9 cellular contexts compared by ENCODE assay signal in the genomic region with DNA sequence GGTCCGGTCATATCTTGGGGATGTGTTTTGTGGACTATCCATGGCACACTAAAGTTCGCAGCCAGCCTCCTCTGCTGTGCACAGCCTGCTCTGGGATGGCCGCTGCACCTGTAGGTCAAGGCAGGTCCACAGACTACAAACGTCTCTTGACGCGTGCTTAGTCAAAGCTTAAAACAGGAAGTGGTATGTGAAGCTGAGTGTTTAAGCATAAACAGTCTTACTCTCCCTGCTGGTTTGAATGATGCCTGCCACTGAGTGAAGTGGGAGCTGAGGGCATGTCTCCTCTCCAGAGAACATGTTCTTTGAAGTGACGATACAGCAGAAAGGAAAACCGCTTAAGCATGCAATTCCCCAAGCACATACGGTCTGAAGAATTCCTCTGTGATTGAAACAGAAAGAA.
A peak's percentile ranks its signal among the peaks of the same experiment; 100 is the strongest.
DNase-seq lines count a peak whose midpoint lies in the region; ATAC-seq and TF ChIP-seq lines count a peak whose summit lies in the region.
"Had no signal": no experiment of that assay in that cellular context is flagged by ENCODE, and none has a peak within 500 bp of the region (broad histone marks: within the 10 kb centered on the region; RNA-seq: fewer than 3 reads in every experiment).

No MANE protein-coding gene starts in this region.

- H3K36me3 Mint-ChIP-seq in activated naive CD8-positive, alpha-beta T cell treated with anti-CD3 and anti-CD28 coated beads, Interleukin-2, amount 50 U/mL, for 24 hours (ENCODE audit: low read depth), result no peaks in the 10 kb centered on the region

- DNase-seq in activated CD4-positive, CD25-positive, alpha-beta regulatory T cell (lab: John Stamatoyannopoulos, UW), result no peak
- peak; percentile 41 for DNase-seq in NCI-H69 (lab: John Stamatoyannopoulos, UW)
- DNase-seq in activated naive CD8-positive, alpha-beta T cell treated with anti-CD3 and anti-CD28 coated beads, Interleukin-2, amount 50 U/mL, for 24 hours, result peak; percentile 23
- peak in 4 of 6 experiments; percentile 9 to 55 (median 28) for DNase-seq in stimulated activated naive CD4-positive, alpha-beta T cell (lab: John Stamatoyannopoulos, UW)
- no peak for DNase-seq in HEK293T (ENCODE audit: extremely low spot score)
- DNase-seq in adrenal gland, result no peak

- H3K4me1 ChIP-seq in adrenal gland (replicated peaks in 1 of 2), result no peaks in the 10 kb centered on the region

- no peak overlapping the region for H3K4me3 ChIP-seq in adrenal gland

- no peaks in the 10 kb centered on the region for H3K9me3 Mint-ChIP-seq in activated naive CD8-positive, alpha-beta T cell treated with anti-CD3 and anti-CD28 coated beads, Interleukin-2, amount 50 U/mL, for 24 hours

- no peaks in the 10 kb centered on the region for H3K9me3 ChIP-seq in adrenal gland (replicated peaks in 1 of 3)

- 68 to 72% (median 71%) methylated on average over 8 to 9 of the region's 9 CpGs for WGBS in adrenal gland, 4 donors

- no peak overlapping the region for H3K27ac ChIP-seq in adrenal gland
- H3K27ac ChIP-seq: C4-2B had no signal

- H3K4me3 Mint-ChIP-seq in activated naive CD8-positive, alpha-beta T cell treated with anti-CD3 and anti-CD28 coated beads, Interleukin-2, amount 50 U/mL, for 24 hours, result peak overlapping the region; percentile 72

- H3K4me1 Mint-ChIP-seq in activated naive CD8-positive, alpha-beta T cell treated with anti-CD3 and anti-CD28 coated beads, Interleukin-2, amount 50 U/mL, for 24 hours, result peaks cover 34% of the 10 kb centered on the region

- POLR2A ChIA-PET in HEK293T (lab: Yijun Ruan, JAX), result no interaction called here

- TF ChIP-seq POLR2A in adrenal gland (IDR thresholded peaks at IDR 0.05), result no peak

- peak overlapping the region; percentile 80 for H3K27ac Mint-ChIP-seq in activated naive CD8-positive, alpha-beta T cell treated with anti-CD3 and anti-CD28 coated beads, Interleukin-2, amount 50 U/mL, for 24 hours

- intact Hi-C loops in adrenal gland (cut with DNase I), result loop anchor here (2.0 to 10.0 kb wide), 4 partner anchors 428 to 645 kb away; no protein-coding TSS in a partner anchor

- H3K27me3 ChIP-seq in adrenal gland, result no peaks in the 10 kb centered on the region

- CTCF ChIA-PET in HEK293T (lab: Yijun Ruan, JAX), result interaction anchor here (0.6 to 3.3 kb wide), 13 partner anchors 10 to 1246 kb away, joined by 3 to 36 read pairs (median 5); no protein-coding TSS in a partner anchor

- no peaks in the 10 kb centered on the region for H3K36me3 ChIP-seq in adrenal gland (replicated peaks in 1 of 2)

- ATAC-seq in activated CD4-positive, CD25-positive, alpha-beta regulatory T cell treated with anti-CD3 and anti-CD28 coated beads, Interleukin-2, amount 50 U/mL, for 24 hours, result peak; percentile 84 to 93
- ATAC-seq in HG02852 (IDR thresholded peaks at IDR 0.05; ENCODE audit: unreplicated experiment), result peak; percentile 95
- ATAC-seq in activated naive CD8-positive, alpha-beta T cell treated with anti-CD3 and anti-CD28 coated beads, Interleukin-2, amount 50 U/mL, for 24 hours, result peak; percentile 87

- H3K27me3 Mint-ChIP-seq in activated naive CD8-positive, alpha-beta T cell treated with anti-CD3 and anti-CD28 coated beads, Interleukin-2, amount 50 U/mL, for 24 hours, result no peaks in the 10 kb centered on the region

- no peak for TF ChIP-seq CTCF in adrenal gland (IDR thresholded peaks at IDR 0.05)

TF ChIP-seq in HEK293T, 16 proteins besides CTCF, POLR2A, EP300 and RAD21:
- no peak for TF ChIP-seq FOXM1 (IDR thresholded peaks at IDR 0.05; ENCODE audit: borderline replicate concordance)
- no peak for TF ChIP-seq SUZ12 (IDR thresholded peaks at IDR 0.05)
- TF ChIP-seq CTBP1 (IDR thresholded peaks at IDR 0.05; ENCODE audit: borderline replicate concordance), result no peak
- TF ChIP-seq HDGF (IDR thresholded peaks at IDR 0.05; ENCODE audit: borderline replicate concordance), result no peak
- TF ChIP-seq ARNT (IDR thresholded peaks at IDR 0.05), result no peak
- no peak for TF ChIP-seq TARDBP (IDR thresholded peaks at IDR 0.05)
- no peak for TF ChIP-seq FOXK2 (IDR thresholded peaks at IDR 0.05)

Comparison
In these comparisons a context has a peak if more than half of its experiments do, and no peak if none do; other contexts are left out.
1. DNase-seq: peak in NCI-H69 (single experiment), activated naive CD8-positive, alpha-beta T cell treated with anti-CD3 and anti-CD28 coated beads, Interleukin-2, amount 50 U/mL, for 24 hours (single experiment) and stimulated activated naive CD4-positive, alpha-beta T cell (4 of 6); none in activated CD4-positive, CD25-positive, alpha-beta regulatory T cell (0 of 4), HEK293T (single experiment) and adrenal gland (0 of 7).
2. Peak in every context shown above with its lines, with median percentiles within 50 percentile points of each other: ATAC-seq.